ENCODE assay signal across 1 cellular context in the genomic region with DNA sequence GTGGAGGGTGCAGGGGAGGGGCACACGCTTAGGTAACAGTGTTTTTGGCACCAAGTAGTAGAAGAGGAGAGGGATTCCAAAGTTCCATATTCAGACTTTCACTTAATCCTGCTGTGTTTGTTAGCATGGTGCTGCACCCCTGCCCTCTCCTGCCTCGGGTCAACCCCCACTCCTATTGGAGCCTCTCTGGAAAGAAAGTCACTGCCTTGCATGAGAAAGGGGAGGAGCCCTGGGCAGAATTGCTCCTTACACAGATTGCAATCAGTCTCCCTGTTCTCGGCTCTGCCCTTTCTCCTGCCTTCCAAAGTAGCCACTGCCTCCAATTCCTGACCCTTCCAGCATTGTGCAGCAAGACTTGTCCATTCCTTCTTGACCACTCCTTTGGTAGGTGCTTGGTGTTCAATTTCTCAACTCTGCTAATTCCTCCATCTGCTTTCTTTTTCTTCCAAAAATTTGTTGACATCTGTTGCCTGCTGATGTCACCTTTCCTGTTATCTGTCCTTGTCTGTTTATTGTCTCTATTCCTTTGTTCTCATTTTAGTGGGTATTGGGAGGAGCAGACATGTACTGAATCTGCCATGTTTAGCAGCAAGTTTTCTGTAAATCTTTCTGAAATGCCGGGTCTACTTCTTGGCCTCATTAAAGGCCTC.
TF ChIP-seq lines count a peak whose summit lies in the region.

No MANE protein-coding gene starts in this region.

TF ChIP-seq in GM23338, 12 proteins besides CTCF, POLR2A, EP300 and RAD21 (continued from another document):
- no peak for TF ChIP-seq REST (IDR thresholded peaks at IDR 0.05; ENCODE audit: unreplicated experiment)
- TF ChIP-seq EZH2 (IDR thresholded peaks at IDR 0.05; ENCODE audit: low read depth, unreplicated experiment): no peak
- no peak for TF ChIP-seq JUNB (IDR thresholded peaks at IDR 0.05; ENCODE audit: unreplicated experiment)
- TF ChIP-seq EZH2phosphoT487 (IDR thresholded peaks at IDR 0.05; ENCODE audit: unreplicated experiment): no peak
- TF ChIP-seq NANOG (IDR thresholded peaks at IDR 0.05; ENCODE audit: borderline replicate concordance): no peak
